Comparison of ENCODE assay signal across 8 cellular contexts in genomic region chr19:11338569-11339253, GRCh38. TPM values are rescaled to one million over a fixed set of nuclear protein-coding genes. Genes with fewer than 3 reads are reported as not detected.
DNase-seq lines count a peak whose midpoint lies in the region; ATAC-seq, FAIRE-seq and TF ChIP-seq lines count a peak whose summit lies in the region.

No MANE protein-coding gene starts in this region.

- H3K4me3 Mint-ChIP-seq in T-helper 2 cell treated with Interferon-gamma antibody and Interleukin-4, amounts not matched to agents 5 μg/mL and 100 μg/mL, for 36 hours: peak overlapping the region; percentile 84

- CTCF ChIA-PET in HepG2 (lab: Yijun Ruan, JAX; ENCODE audit: low intra/inter-chr PET ratio, low total read pairs): no interaction called here

- no peak for FAIRE-seq in HepG2 (lab: Jason Lieb, UNC)

- no peaks in the 10 kb centered on the region for H3K9me3 Mint-ChIP-seq in T-helper 2 cell treated with Interferon-gamma antibody and Interleukin-4, amounts not matched to agents 5 μg/mL and 100 μg/mL, for 36 hours

- BruUV-seq in HepG2 (replicated peaks; lab: Mats Ljungman, UMichigan): TSS peak; percentile 53

- no peaks in the 10 kb centered on the region for H3K79me2 ChIP-seq in HepG2 (ENCODE audit: insufficient read depth, low read length)

- peak overlapping the region; percentile 97 for H3K4me2 ChIP-seq in HepG2 (ENCODE audit: low read depth, low read length)

- TF ChIP-seq POLR2A in body of pancreas (IDR thresholded peaks at IDR 0.05) (peak in 2 of 3 donors; percentile 12 to 42), HepG2 (IDR thresholded peaks at IDR 0.05; ENCODE audit: insufficient read depth in 1 of 2, low read depth in 2 of 2, low read length in 2 of 2) (no peak), thyroid gland (IDR thresholded peaks at IDR 0.05) (no peak)

- peaks cover 17% of the 10 kb centered on the region for H3K4me1 Mint-ChIP-seq in T-helper 2 cell treated with Interferon-gamma antibody and Interleukin-4, amounts not matched to agents 5 μg/mL and 100 μg/mL, for 36 hours (ENCODE audit: low read depth)

- TF ChIP-seq CTCF in body of pancreas (IDR thresholded peaks at IDR 0.05): no peak
- TF ChIP-seq CTCF in HepG2 (CRISPR knock-in tag; IDR thresholded peaks at IDR 0.05): no peak
- no peak for TF ChIP-seq CTCF in thyroid gland (IDR thresholded peaks at IDR 0.05)

- no peak overlapping the region for H3K27ac Mint-ChIP-seq in T-helper 2 cell treated with Interferon-gamma antibody and Interleukin-4, amounts not matched to agents 5 μg/mL and 100 μg/mL, for 36 hours

- H3K4me1 ChIP-seq in body of pancreas (peaks cover 33% of the 10 kb centered on the region), HepG2 (ENCODE audit: insufficient read depth, low read length) (peaks cover 27% of the 10 kb centered on the region), thyroid gland (peaks cover 14 to 17% of the 10 kb centered on the region in 2 donors)

- H3K27ac ChIP-seq in body of pancreas (peak overlapping the region; percentile 76 to 94 (median 86)), HepG2 (ENCODE audit: extremely low read length, insufficient read depth, low read length) (no peak overlapping the region), thyroid gland (peak overlapping the region; percentile 73 to 86 (median 86))

- H3K9ac ChIP-seq in HepG2 (ENCODE audit: insufficient read depth, low read depth, low read length): peak overlapping the region; percentile 61; the same call in 1 of the 2 replicates

- H3K27me3 ChIP-seq in body of pancreas (no peaks in the 10 kb centered on the region), HepG2 (ENCODE audit: control insufficient read depth in 1 of 2, insufficient read depth in 2 of 2, low read length in 2 of 2) (no peaks in the 10 kb centered on the region), thyroid gland (no peaks in the 10 kb centered on the region)

- POLR2A ChIA-PET in HepG2 (lab: Yijun Ruan, JAX): interaction anchor here (2.7 kb wide), 1 partner anchor 36 kb away, joined by 17 read pairs; the partner anchor contains the start of gene SWSAP1

- H3K4me3 ChIP-seq in body of pancreas (peak overlapping the region; percentile 99 to 100), HepG2 (replicated peaks in 1 of 3; ENCODE audit: insufficient read depth in 1 of 3, low read depth in 2 of 3, low read length in 3 of 3) (peak overlapping the region; percentile 67 to 81 (median 81)), thyroid gland (replicated peaks in 1 of 3) (peak overlapping the region; percentile 36 to 100 (median 97))

- peak; percentile 36 for ATAC-seq in body of pancreas
- peak; percentile 13 for ATAC-seq in HepG2
- ATAC-seq in GM18511 (IDR thresholded peaks at IDR 0.05; ENCODE audit: unreplicated experiment): no peak
- no peak for ATAC-seq in HG03025 (IDR thresholded peaks at IDR 0.05; ENCODE audit: low FRiP score, unreplicated experiment)

- no peak overlapping the region for H2AFZ ChIP-seq in HepG2 (ENCODE audit: low read length)

- H3K36me3 ChIP-seq in body of pancreas (replicated peaks in 1 of 2; ENCODE audit: insufficient read depth in 1 of 2, low read depth in 2 of 2): peaks cover 10 to 24% of the 10 kb centered on the region in 2 donors
- peaks cover 0 to 2% of the 10 kb centered on the region in 2 experiments; a peak in 1 of 5 replicates for H3K36me3 ChIP-seq in HepG2 (replicated peaks in 1 of 2; ENCODE audit: control insufficient read depth in 1 of 2, insufficient read depth in 2 of 2, low read length in 2 of 2)
- H3K36me3 ChIP-seq in thyroid gland: peaks cover 18 to 28% of the 10 kb centered on the region in 2 donors

- H3K36me3 Mint-ChIP-seq in T-helper 2 cell treated with Interferon-gamma antibody and Interleukin-4, amounts not matched to agents 5 μg/mL and 100 μg/mL, for 36 hours (ENCODE audit: low read depth): peaks cover 20% of the 10 kb centered on the region

- 13 to 19% methylated on average over 11 to 21 of the region's 21 CpGs for WGBS in body of pancreas, 2 donors
- WGBS in HepG2 (ENCODE audit: low lambda C conversion rate): 13% methylated on average over 20 of the region's 21 CpGs
- WGBS in thyroid gland, 2 donors: 21 to 23% methylated on average over 21 of the region's 21 CpGs

- H3K9me3 ChIP-seq in body of pancreas (no peaks in the 10 kb centered on the region), HepG2 (ENCODE audit: low read length) (no peaks in the 10 kb centered on the region), thyroid gland (no peaks in the 10 kb centered on the region)

- H4K20me1 ChIP-seq in HepG2 (ENCODE audit: insufficient read depth, low read length): no peaks in the 10 kb centered on the region

- H3K27me3 Mint-ChIP-seq in T-helper 2 cell treated with Interferon-gamma antibody and Interleukin-4, amounts not matched to agents 5 μg/mL and 100 μg/mL, for 36 hours (ENCODE audit: low read depth): no peaks in the 10 kb centered on the region

- in situ Hi-C loops in HepG2 (cut with HindIII; ENCODE audit: extremely low pct_ligation_motif_present, low pct_unique_long_range_greater_than_20kb): no loop called here

- TF ChIP-seq EP300 in HepG2 (IDR thresholded peaks at IDR 0.05; ENCODE audit: low read depth in 2 of 2, low read length in 2 of 2) (no peak), HepG2 (CRISPR knock-in tag; IDR thresholded peaks at IDR 0.05; ENCODE audit: borderline replicate concordance) (no peak)

- TF ChIP-seq RAD21 in HepG2 (CRISPR knock-in tag; IDR thresholded peaks at IDR 0.05): no peak

- intact Hi-C loops in body of pancreas (cut with DNase I) (no loop called here), HepG2 (cut with micrococcal nuclease; ENCODE audit: unreplicated experiment) (no loop called here), thyroid gland (cut with DNase I) (no loop called here)

- DNase-seq in T-helper 2 cell treated with Interferon-gamma antibody and Interleukin-4, amounts not matched to agents 5 μg/mL and 100 μg/mL, for 36 hours (ENCODE audit: low spot score): no peak
- DNase-seq in T-helper 2 cell (no peak), body of pancreas (peak in 1 of 4 donors; percentile 22), HepG2 (ENCODE audit: low spot score) (no peak), thyroid gland (peak; percentile 51), islet precursor cell (no peak)

RNA-seq across cellular contexts. Expression of gene RAB3D, which starts 0.7 kb away (rescaled TPM):
- total RNA-seq in body of pancreas (10 to 100 TPM; 47.1 to 51.6 TPM), HepG2 (2016; rRNA removed; fragmentation: Illumina TruSeq; extraction: Trizol) (2.0 and 3.3 TPM in 2 replicates), thyroid gland (10 to 100 TPM; 14.8 to 30.3 (median 20.6) TPM)
- 0.26 and 0.40 TPM in 2 replicates for total RNA-seq in HepG2 (2016; cell fraction: cytosol; rRNA removed; fragmentation: Illumina TruSeq; extraction: Trizol; ENCODE audit: low read depth)
- total RNA-seq in HepG2 (2016; cell fraction: insoluble cytoplasmic fraction; rRNA removed; fragmentation: Illumina TruSeq; extraction: Trizol): 1.9 and 2.7 TPM in 2 replicates
- total RNA-seq in HepG2 (2016; cell fraction: membrane; rRNA removed; fragmentation: Illumina TruSeq; extraction: Trizol): 1.9 and 2.1 TPM in 2 replicates
- total RNA-seq in HepG2 (2016; cell fraction: nucleus; rRNA removed; fragmentation: Illumina TruSeq; extraction: Trizol): 1.5 and 1.8 TPM in 2 replicates
- 16.1 and 19.9 TPM in 2 replicates for polyA plus RNA-seq in HepG2 (2011; rRNA removed)
- 12.0 and 13.8 TPM in 2 replicates for polyA plus RNA-seq in HepG2 (2011; cell fraction: cytosol; rRNA removed)
- polyA plus RNA-seq in HepG2 (2011; cell fraction: nucleus; rRNA removed): 7.5 and 9.8 TPM in 2 replicates
- 2.1 TPM in 2 replicates for polyA plus RNA-seq in HepG2 (2012)
- polyA plus RNA-seq in HepG2 (2016; cell fraction: cytosol; fragmentation: Illumina TruSeq; extraction: Trizol; ENCODE audit: low read depth): 0.28 and 0.29 TPM in 2 replicates
- polyA plus RNA-seq in HepG2 (2016; cell fraction: insoluble cytoplasmic fraction; fragmentation: Illumina TruSeq; extraction: Trizol; ENCODE audit: low read depth): 3.1 and 3.9 TPM in 2 replicates
- 0.98 and 1.6 TPM in 2 replicates for polyA plus RNA-seq in HepG2 (2016; cell fraction: membrane; fragmentation: Illumina TruSeq; extraction: Trizol; ENCODE audit: low read depth)
- polyA plus RNA-seq in HepG2 (2016; cell fraction: nucleus; fragmentation: Illumina TruSeq; extraction: Trizol; ENCODE audit: insufficient read depth, low read depth): 2.7 and 3.4 TPM in 2 replicates
- 91.8 and 118 TPM in 2 replicates for polyA minus RNA-seq in HepG2 (2011; rRNA and poly(A)+ RNA removed; ENCODE audit: low replicate concordance)
- 11.3 and 12.6 TPM in 2 replicates for polyA minus RNA-seq in HepG2 (2011; cell fraction: cytosol; rRNA and poly(A)+ RNA removed)
- 5.3 and 6.6 TPM in 2 replicates for polyA minus RNA-seq in HepG2 (2011; cell fraction: nucleus; rRNA and poly(A)+ RNA removed)

RNA-seq across cellular contexts. Expression of gene TMEM205, which starts 7.4 kb away (rescaled TPM):
- total RNA-seq in body of pancreas (100 to 1,000 TPM; 176 to 197 TPM), HepG2 (2016; rRNA removed; fragmentation: Illumina TruSeq; extraction: Trizol) (22.8 and 45.5 TPM in 2 replicates), thyroid gland (1,000 to 10,000 TPM in 1 of 4 donors, 100 to 1,000 TPM in 3; 266 to 1,029 (median 650) TPM)
- 23.9 and 36.8 TPM in 2 replicates for total RNA-seq in HepG2 (2016; cell fraction: cytosol; rRNA removed; fragmentation: Illumina TruSeq; extraction: Trizol; ENCODE audit: low read depth)
- 26.6 and 43.5 TPM in 2 replicates for total RNA-seq in HepG2 (2016; cell fraction: insoluble cytoplasmic fraction; rRNA removed; fragmentation: Illumina TruSeq; extraction: Trizol)
- 20.5 and 27.0 TPM in 2 replicates for total RNA-seq in HepG2 (2016; cell fraction: membrane; rRNA removed; fragmentation: Illumina TruSeq; extraction: Trizol)
- total RNA-seq in HepG2 (2016; cell fraction: nucleus; rRNA removed; fragmentation: Illumina TruSeq; extraction: Trizol): 40.9 and 45.4 TPM in 2 replicates
- polyA plus RNA-seq in HepG2 (2011; rRNA removed): 98.7 and 119 TPM in 2 replicates
- polyA plus RNA-seq in HepG2 (2011; cell fraction: cytosol; rRNA removed): 206 and 218 TPM in 2 replicates
- polyA plus RNA-seq in HepG2 (2011; cell fraction: nucleus; rRNA removed): 131 and 158 TPM in 2 replicates
- polyA plus RNA-seq in HepG2 (2012): 57.4 and 59.1 TPM in 2 replicates
- polyA plus RNA-seq in HepG2 (2016; cell fraction: cytosol; fragmentation: Illumina TruSeq; extraction: Trizol; ENCODE audit: low read depth): 31.8 and 38.8 TPM in 2 replicates
- 33.6 and 35.9 TPM in 2 replicates for polyA plus RNA-seq in HepG2 (2016; cell fraction: insoluble cytoplasmic fraction; fragmentation: Illumina TruSeq; extraction: Trizol; ENCODE audit: low read depth)
- 24.0 and 30.5 TPM in 2 replicates for polyA plus RNA-seq in HepG2 (2016; cell fraction: membrane; fragmentation: Illumina TruSeq; extraction: Trizol; ENCODE audit: low read depth)
- 71.8 and 88.8 TPM in 2 replicates for polyA plus RNA-seq in HepG2 (2016; cell fraction: nucleus; fragmentation: Illumina TruSeq; extraction: Trizol; ENCODE audit: insufficient read depth, low read depth)
- 48.8 and 93.8 TPM in 2 replicates for polyA minus RNA-seq in HepG2 (2011; rRNA and poly(A)+ RNA removed; ENCODE audit: low replicate concordance)
- polyA minus RNA-seq in HepG2 (2011; cell fraction: cytosol; rRNA and poly(A)+ RNA removed): 25.0 and 36.6 TPM in 2 replicates
- 8.2 and 12.7 TPM in 2 replicates for polyA minus RNA-seq in HepG2 (2011; cell fraction: nucleus; rRNA and poly(A)+ RNA removed)

RNA-seq across cellular contexts. Expression of gene CCDC159, which starts 7.6 kb away (rescaled TPM):
- total RNA-seq in body of pancreas: 10 to 100 TPM; 26.5 to 32.6 TPM
- 1.2 and 1.7 TPM in 2 replicates for total RNA-seq in HepG2 (2016; rRNA removed; fragmentation: Illumina TruSeq; extraction: Trizol)
- 0.81 and 0.88 TPM in 2 replicates for total RNA-seq in HepG2 (2016; cell fraction: cytosol; rRNA removed; fragmentation: Illumina TruSeq; extraction: Trizol; ENCODE audit: low read depth)
- 0.82 and 1.3 TPM in 2 replicates for total RNA-seq in HepG2 (2016; cell fraction: insoluble cytoplasmic fraction; rRNA removed; fragmentation: Illumina TruSeq; extraction: Trizol)
- total RNA-seq in HepG2 (2016; cell fraction: membrane; rRNA removed; fragmentation: Illumina TruSeq; extraction: Trizol): 1.4 and 1.9 TPM in 2 replicates
- total RNA-seq in HepG2 (2016; cell fraction: nucleus; rRNA removed; fragmentation: Illumina TruSeq; extraction: Trizol): 2.7 and 4.7 TPM in 2 replicates
- 6.3 and 9.1 TPM in 2 replicates for polyA plus RNA-seq in HepG2 (2011; rRNA removed)
- 2.8 and 3.3 TPM in 2 replicates for polyA plus RNA-seq in HepG2 (2011; cell fraction: cytosol; rRNA removed)
- 44.4 and 50.4 TPM in 2 replicates for polyA plus RNA-seq in HepG2 (2011; cell fraction: nucleus; rRNA removed)
- polyA plus RNA-seq in HepG2 (2012): 4.5 and 6.5 TPM in 2 replicates
- 1.7 and 2.1 TPM in 2 replicates for polyA plus RNA-seq in HepG2 (2016; cell fraction: cytosol; fragmentation: Illumina TruSeq; extraction: Trizol; ENCODE audit: low read depth)
- 2.2 TPM in 2 replicates for polyA plus RNA-seq in HepG2 (2016; cell fraction: insoluble cytoplasmic fraction; fragmentation: Illumina TruSeq; extraction: Trizol; ENCODE audit: low read depth)
- 1.5 and 2.1 TPM in 2 replicates for polyA plus RNA-seq in HepG2 (2016; cell fraction: membrane; fragmentation: Illumina TruSeq; extraction: Trizol; ENCODE audit: low read depth)
- 8.6 and 11.0 TPM in 2 replicates for polyA plus RNA-seq in HepG2 (2016; cell fraction: nucleus; fragmentation: Illumina TruSeq; extraction: Trizol; ENCODE audit: insufficient read depth, low read depth)
- polyA minus RNA-seq in HepG2 (2011; rRNA and poly(A)+ RNA removed; ENCODE audit: low replicate concordance): 2.6 and 3.3 TPM in 2 replicates
- polyA minus RNA-seq in HepG2 (2011; cell fraction: cytosol; rRNA and poly(A)+ RNA removed): 0.97 TPM in 1 of 2 replicates, not detected in the other
- 7.0 and 7.8 TPM in 2 replicates for polyA minus RNA-seq in HepG2 (2011; cell fraction: nucleus; rRNA and poly(A)+ RNA removed)
- 10 to 100 TPM; 27.0 to 36.9 (median 34.5) TPM for total RNA-seq in thyroid gland

RNA-seq across cellular contexts. Expression of gene PLPPR2, which starts 16.5 kb away (rescaled TPM):
- total RNA-seq in body of pancreas (10 to 100 TPM in 1 of 2 donors, 1 to 10 TPM in 1; 9.9 to 30.3 TPM), HepG2 (2016; rRNA removed; fragmentation: Illumina TruSeq; extraction: Trizol) (0.77 and 1.5 TPM in 2 replicates), thyroid gland (10 to 100 TPM in 1 of 4 donors, 1 to 10 TPM in 3; 6.0 to 18.4 (median 8.9) TPM)
- total RNA-seq in HepG2 (2016; cell fraction: cytosol; rRNA removed; fragmentation: Illumina TruSeq; extraction: Trizol; ENCODE audit: low read depth): 1.2 and 1.3 TPM in 2 replicates
- total RNA-seq in HepG2 (2016; cell fraction: insoluble cytoplasmic fraction; rRNA removed; fragmentation: Illumina TruSeq; extraction: Trizol): 0.70 and 1.3 TPM in 2 replicates
- 1.9 and 3.1 TPM in 2 replicates for total RNA-seq in HepG2 (2016; cell fraction: membrane; rRNA removed; fragmentation: Illumina TruSeq; extraction: Trizol)
- 1.1 and 1.8 TPM in 2 replicates for total RNA-seq in HepG2 (2016; cell fraction: nucleus; rRNA removed; fragmentation: Illumina TruSeq; extraction: Trizol)
- 2.1 and 4.2 TPM in 2 replicates for polyA plus RNA-seq in HepG2 (2011; rRNA removed)
- polyA plus RNA-seq in HepG2 (2011; cell fraction: cytosol; rRNA removed): 1.9 and 2.5 TPM in 2 replicates
- polyA plus RNA-seq in HepG2 (2011; cell fraction: nucleus; rRNA removed): 17.0 and 17.4 TPM in 2 replicates
- polyA plus RNA-seq in HepG2 (2012): 3.2 and 4.3 TPM in 2 replicates
- polyA plus RNA-seq in HepG2 (2016; cell fraction: cytosol; fragmentation: Illumina TruSeq; extraction: Trizol; ENCODE audit: low read depth): 2.2 and 3.3 TPM in 2 replicates
- polyA plus RNA-seq in HepG2 (2016; cell fraction: insoluble cytoplasmic fraction; fragmentation: Illumina TruSeq; extraction: Trizol; ENCODE audit: low read depth): 1.3 and 2.2 TPM in 2 replicates
- polyA plus RNA-seq in HepG2 (2016; cell fraction: membrane; fragmentation: Illumina TruSeq; extraction: Trizol; ENCODE audit: low read depth): 4.4 and 5.3 TPM in 2 replicates
- 3.3 and 4.8 TPM in 2 replicates for polyA plus RNA-seq in HepG2 (2016; cell fraction: nucleus; fragmentation: Illumina TruSeq; extraction: Trizol; ENCODE audit: insufficient read depth, low read depth)
- 7.2 and 7.3 TPM in 2 replicates for polyA minus RNA-seq in HepG2 (2011; rRNA and poly(A)+ RNA removed; ENCODE audit: low replicate concordance)
- polyA minus RNA-seq in HepG2 (2011; cell fraction: cytosol; rRNA and poly(A)+ RNA removed): 1.3 and 2.5 TPM in 2 replicates
- 2.8 and 4.7 TPM in 2 replicates for polyA minus RNA-seq in HepG2 (2011; cell fraction: nucleus; rRNA and poly(A)+ RNA removed)

RNA-seq across cellular contexts. Expression of gene SWSAP1, which starts 35.8 kb away (rescaled TPM):
- 1 to 10 TPM in 1 of 2 donors, under 1 TPM in 1; 0.78 to 2.0 TPM for total RNA-seq in body of pancreas
- 3.1 and 3.3 TPM in 2 replicates for total RNA-seq in HepG2 (2016; rRNA removed; fragmentation: Illumina TruSeq; extraction: Trizol)
- total RNA-seq in HepG2 (2016; cell fraction: cytosol; rRNA removed; fragmentation: Illumina TruSeq; extraction: Trizol; ENCODE audit: low read depth): 0.81 and 1.5 TPM in 2 replicates
- 3.1 and 3.4 TPM in 2 replicates for total RNA-seq in HepG2 (2016; cell fraction: insoluble cytoplasmic fraction; rRNA removed; fragmentation: Illumina TruSeq; extraction: Trizol)
- 1.9 and 2.2 TPM in 2 replicates for total RNA-seq in HepG2 (2016; cell fraction: membrane; rRNA removed; fragmentation: Illumina TruSeq; extraction: Trizol)
- 1.3 and 2.3 TPM in 2 replicates for total RNA-seq in HepG2 (2016; cell fraction: nucleus; rRNA removed; fragmentation: Illumina TruSeq; extraction: Trizol)
- 2.7 and 3.9 TPM in 2 replicates for polyA plus RNA-seq in HepG2 (2011; rRNA removed)
- polyA plus RNA-seq in HepG2 (2011; cell fraction: cytosol; rRNA removed): 2.3 and 3.3 TPM in 2 replicates
- 4.9 and 5.4 TPM in 2 replicates for polyA plus RNA-seq in HepG2 (2011; cell fraction: nucleus; rRNA removed)
- polyA plus RNA-seq in HepG2 (2012): 1.5 and 1.6 TPM in 2 replicates
- polyA plus RNA-seq in HepG2 (2016; cell fraction: cytosol; fragmentation: Illumina TruSeq; extraction: Trizol; ENCODE audit: low read depth): 0.61 and 0.65 TPM in 2 replicates
- polyA plus RNA-seq in HepG2 (2016; cell fraction: insoluble cytoplasmic fraction; fragmentation: Illumina TruSeq; extraction: Trizol; ENCODE audit: low read depth): 3.9 and 4.4 TPM in 2 replicates
- 1.2 and 1.6 TPM in 2 replicates for polyA plus RNA-seq in HepG2 (2016; cell fraction: membrane; fragmentation: Illumina TruSeq; extraction: Trizol; ENCODE audit: low read depth)
- 2.9 and 3.2 TPM in 2 replicates for polyA plus RNA-seq in HepG2 (2016; cell fraction: nucleus; fragmentation: Illumina TruSeq; extraction: Trizol; ENCODE audit: insufficient read depth, low read depth)
- 1.3 and 2.7 TPM in 2 replicates for polyA minus RNA-seq in HepG2 (2011; rRNA and poly(A)+ RNA removed; ENCODE audit: low replicate concordance)
- 0.79 and 0.97 TPM in 2 replicates for polyA minus RNA-seq in HepG2 (2011; cell fraction: cytosol; rRNA and poly(A)+ RNA removed)
- 1.8 and 2.7 TPM in 2 replicates for polyA minus RNA-seq in HepG2 (2011; cell fraction: nucleus; rRNA and poly(A)+ RNA removed)
- 1 to 10 TPM; 2.3 to 4.3 (median 3.4) TPM for total RNA-seq in thyroid gland

Comparison
In these comparisons a context has a peak if more than half of its experiments do, and no peak if none do; other contexts are left out.
1. DNase-seq: peak in thyroid gland (2 of 2); none in T-helper 2 cell treated with Interferon-gamma antibody and Interleukin-4, amounts not matched to agents 5 μg/mL and 100 μg/mL, for 36 hours (single experiment), T-helper 2 cell (0 of 5), HepG2 (single experiment) and islet precursor cell (single experiment).
2. ATAC-seq: peak in body of pancreas (single experiment) and HepG2 (single experiment); none in GM18511 (single experiment) and HG03025 (single experiment).
3. POLR2A ChIP-seq: peak in body of pancreas (2 of 3); none in HepG2 (0 of 2) and thyroid gland (0 of 2).
4. RNA of gene CCDC159, which starts 7.6 kb away (total RNA-seq): 27.0 to 36.9 TPM in thyroid gland and 26.5 to 32.6 TPM in body of pancreas; 0.81 to 4.7 TPM in HepG2; every median in the first group is over 4 times any median in the second.
5. Peak in every context shown above with its lines, with median percentiles within 50 percentile points of each other: H3K4me3 ChIP-seq.